Comparison of ENCODE assay signal across 33 cellular contexts in the genomic region with DNA sequence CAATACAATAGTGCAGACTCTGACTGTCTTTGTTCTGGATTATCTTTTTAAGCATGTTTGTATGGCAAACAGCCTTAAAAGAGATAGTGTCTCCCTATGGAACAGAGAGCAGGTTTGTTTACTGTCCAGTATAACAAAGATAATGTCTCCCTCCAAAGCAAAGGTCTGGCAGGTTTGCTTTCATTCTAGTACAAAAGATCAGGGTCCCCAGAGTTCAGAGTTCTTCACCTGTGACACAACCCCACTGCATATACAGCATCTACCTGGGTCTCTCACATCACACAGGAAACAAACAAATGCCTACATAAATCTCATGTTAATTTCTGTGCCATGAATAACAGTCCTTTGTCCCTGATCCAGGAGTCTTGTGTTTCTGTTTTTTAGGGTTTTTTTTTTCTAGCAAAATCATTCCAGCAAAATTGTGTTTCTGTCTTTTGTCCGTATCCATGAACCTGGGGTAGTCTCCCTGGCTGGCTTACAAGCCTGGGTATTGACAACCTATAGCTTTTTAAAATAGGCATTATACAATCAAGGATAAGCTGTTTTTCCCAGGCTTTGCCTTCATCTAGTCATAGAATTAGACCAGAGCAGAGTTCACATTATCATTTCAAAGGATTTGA.
"Had no signal": no experiment of that assay in that cellular context is flagged by ENCODE, and none has a peak within 500 bp of the region (broad histone marks: within the 10 kb centered on the region; RNA-seq: fewer than 3 reads in every experiment).

No MANE protein-coding gene starts in this region.

- DNase-seq: activated CD4-positive, alpha-beta memory T cell treated with anti-CD3 and anti-CD28 coated beads, Interleukin-2, amount 10 ng/mL, durations not matched to agents 7 days and 5 days; activated CD4-positive, alpha-beta T cell treated with anti-CD3 and anti-CD28 coated beads for 1 hour; activated CD4-positive, alpha-beta T cell treated with anti-CD3 and anti-CD28 coated beads for 48 hours; activated CD4-positive, CD25-positive, alpha-beta regulatory T cell; activated CD8-positive, alpha-beta memory T cell treated with anti-CD3 and anti-CD28 coated beads for 24 hours; activated CD8-positive, alpha-beta memory T cell treated with anti-CD3 and anti-CD28 coated beads, Interleukin-2, amount 10 ng/mL, durations not matched to agents 7 days and 5 days; activated CD8-positive, alpha-beta memory T cell treated with anti-CD3 and anti-CD28 coated beads, Interleukin-2, amount 50 U/mL, for 48 hours; activated effector memory CD4-positive, alpha-beta T cell treated with Interleukin-2 at 50 U/mL for 16 hours; activated naive CD4-positive, alpha-beta T cell treated with anti-CD3 and anti-CD28 coated beads, Interleukin-2, amount 10 ng/mL, durations not matched to agents 7 days and 5 days; activated naive CD8-positive, alpha-beta T cell treated with anti-CD3 and anti-CD28 coated beads, Interleukin-2, amount 50 U/mL, for 24 hours; activated T-cell treated with anti-CD3 and anti-CD28 coated beads, Interleukin-2, amount 50 U/mL, for 48 hours; anterior cingulate cortex; brain microvascular endothelial cell; central memory CD4-positive, alpha-beta T cell; NCI-H1105; NCI-H1417 treated with DMSO at 0.1 percent for 48 hours; NCI-H187 treated with DMSO at 0.1 percent for 48 hours; NCI-H2081; NCI-H2171 treated with DMSO at 0.1 percent for 48 hours; NCI-H2227 treated with DMSO at 0.1 percent for 48 hours; NCI-H446; NCI-H510A treated with DMSO at 0.1 percent for 48 hours; NCI-H526 treated with DMSO at 0.1 percent for 48 hours; PC-3; Peyer's patch; RPMI8226; SHP77 treated with DMSO at 0.1 percent for 48 hours; SK-N-SH; T-cell; T-helper 17 cell had no signal

- H3K4me3 ChIP-seq: Peyer's patch, SJSA1 had no signal

- H3K9me3 Mint-ChIP-seq: activated CD4-positive, alpha-beta memory T cell treated with anti-CD3 and anti-CD28 coated beads, Interleukin-2, amount 10 ng/mL, durations not matched to agents 7 days and 5 days; activated naive CD4-positive, alpha-beta T cell treated with anti-CD3 and anti-CD28 coated beads, Interleukin-2, amount 10 ng/mL, durations not matched to agents 7 days and 5 days; activated naive CD8-positive, alpha-beta T cell treated with anti-CD3 and anti-CD28 coated beads, Interleukin-2, amount 50 U/mL, for 24 hours; T-cell had no signal

- H3K9me3 ChIP-seq: Peyer's patch, SJSA1, SK-N-SH had no signal

- ATAC-seq: activated CD8-positive, alpha-beta memory T cell treated with anti-CD3 and anti-CD28 coated beads, Interleukin-2, amount 10 ng/mL, durations not matched to agents 7 days and 5 days; activated naive CD8-positive, alpha-beta T cell treated with anti-CD3 and anti-CD28 coated beads, Interleukin-2, amount 50 U/mL, for 24 hours; PC-3; T-cell; T-helper 17 cell had no signal

- H3K27ac Mint-ChIP-seq: activated CD4-positive, alpha-beta memory T cell treated with anti-CD3 and anti-CD28 coated beads, Interleukin-2, amount 10 ng/mL, durations not matched to agents 7 days and 5 days; activated CD8-positive, alpha-beta memory T cell treated with anti-CD3 and anti-CD28 coated beads, Interleukin-2, amount 10 ng/mL, durations not matched to agents 7 days and 5 days; activated naive CD4-positive, alpha-beta T cell treated with anti-CD3 and anti-CD28 coated beads, Interleukin-2, amount 10 ng/mL, durations not matched to agents 7 days and 5 days; activated naive CD8-positive, alpha-beta T cell; activated naive CD8-positive, alpha-beta T cell treated with anti-CD3 and anti-CD28 coated beads, Interleukin-2, amount 50 U/mL, for 24 hours; T-cell; T-helper 17 cell had no signal

- H3K36me3 Mint-ChIP-seq: activated CD8-positive, alpha-beta memory T cell treated with anti-CD3 and anti-CD28 coated beads, Interleukin-2, amount 10 ng/mL, durations not matched to agents 7 days and 5 days; activated naive CD4-positive, alpha-beta T cell treated with anti-CD3 and anti-CD28 coated beads, Interleukin-2, amount 10 ng/mL, durations not matched to agents 7 days and 5 days; activated naive CD8-positive, alpha-beta T cell; T-cell had no signal

- H3K4me1 Mint-ChIP-seq: activated CD4-positive, alpha-beta memory T cell treated with anti-CD3 and anti-CD28 coated beads, Interleukin-2, amount 10 ng/mL, durations not matched to agents 7 days and 5 days; activated CD8-positive, alpha-beta memory T cell treated with anti-CD3 and anti-CD28 coated beads, Interleukin-2, amount 10 ng/mL, durations not matched to agents 7 days and 5 days; activated naive CD4-positive, alpha-beta T cell treated with anti-CD3 and anti-CD28 coated beads, Interleukin-2, amount 10 ng/mL, durations not matched to agents 7 days and 5 days; activated naive CD8-positive, alpha-beta T cell treated with anti-CD3 and anti-CD28 coated beads, Interleukin-2, amount 50 U/mL, for 24 hours; T-cell; T-helper 17 cell had no signal

- H3K27me3 ChIP-seq: brain microvascular endothelial cell, Peyer's patch, SJSA1 had no signal

- H3K4me3 Mint-ChIP-seq: activated CD4-positive, alpha-beta memory T cell treated with anti-CD3 and anti-CD28 coated beads, Interleukin-2, amount 10 ng/mL, durations not matched to agents 7 days and 5 days; activated CD8-positive, alpha-beta memory T cell treated with anti-CD3 and anti-CD28 coated beads, Interleukin-2, amount 10 ng/mL, durations not matched to agents 7 days and 5 days; activated naive CD4-positive, alpha-beta T cell treated with anti-CD3 and anti-CD28 coated beads, Interleukin-2, amount 10 ng/mL, durations not matched to agents 7 days and 5 days; activated naive CD8-positive, alpha-beta T cell; activated naive CD8-positive, alpha-beta T cell treated with anti-CD3 and anti-CD28 coated beads, Interleukin-2, amount 50 U/mL, for 24 hours; T-cell; T-helper 17 cell had no signal

- H3K4me1 ChIP-seq: Peyer's patch, SJSA1 had no signal

- H3K36me3 ChIP-seq: brain microvascular endothelial cell, Peyer's patch, SJSA1 had no signal

- H3K27me3 Mint-ChIP-seq: activated CD4-positive, alpha-beta memory T cell treated with anti-CD3 and anti-CD28 coated beads, Interleukin-2, amount 10 ng/mL, durations not matched to agents 7 days and 5 days; activated CD8-positive, alpha-beta memory T cell treated with anti-CD3 and anti-CD28 coated beads, Interleukin-2, amount 10 ng/mL, durations not matched to agents 7 days and 5 days; activated naive CD4-positive, alpha-beta T cell treated with anti-CD3 and anti-CD28 coated beads, Interleukin-2, amount 10 ng/mL, durations not matched to agents 7 days and 5 days; activated naive CD8-positive, alpha-beta T cell treated with anti-CD3 and anti-CD28 coated beads, Interleukin-2, amount 50 U/mL, for 24 hours had no signal

- H3K27ac ChIP-seq: brain microvascular endothelial cell, Peyer's patch, SJSA1, VCaP had no signal
